In genomic region chr11:62705880-62706831, GRCh38 we compare ENCODE assay signal across 8 cellular contexts. TPM values are rescaled to one million over a fixed set of nuclear protein-coding genes. Genes with fewer than 3 reads are reported as not detected.
DNase-seq lines count a peak whose midpoint lies in the region; ATAC-seq lines count a peak whose summit lies in the region.

No MANE protein-coding gene starts in this region.

- H4K8ac ChIP-seq in mesenchymal stem cell (ENCODE audit: low read length): peak overlapping the region; percentile 55

- H3K9ac ChIP-seq in mesenchymal stem cell (ENCODE audit: low read length): peak overlapping the region; percentile 98

- peak overlapping the region; percentile 56 to 79 for H3K18ac ChIP-seq in mesenchymal stem cell (ENCODE audit: low read depth in 1 of 2, low read length in 2 of 2)

- peak overlapping the region in 1 of 2 experiments; percentile 2 for H3K23ac ChIP-seq in mesenchymal stem cell (ENCODE audit: low read length in 2 of 2)

- H3K4ac ChIP-seq in mesenchymal stem cell (ENCODE audit: low read depth in 1 of 2, low read length in 2 of 2): peak overlapping the region in 1 of 2 experiments; percentile 34

- no peak overlapping the region for H2BK5ac ChIP-seq in mesenchymal stem cell (ENCODE audit: low read depth, low read length, poor library complexity, severe bottlenecking)

- no peaks in the 10 kb centered on the region for H3K36me3 ChIP-seq in effector memory CD4-positive, alpha-beta T cell (ENCODE audit: control insufficient read depth, insufficient read depth, low read length)
- H3K36me3 ChIP-seq in mesenchymal stem cell (ENCODE audit: control insufficient read depth in 1 of 2, insufficient read depth in 2 of 2, low read depth in 1 of 2, low read length in 2 of 2): peaks cover 36 to 37% of the 10 kb centered on the region in 2 experiments

- ATAC-seq in GM19463 (IDR thresholded peaks at IDR 0.05; ENCODE audit: unreplicated experiment): peak; percentile 60

- H3K27ac ChIP-seq in effector memory CD4-positive, alpha-beta T cell (ENCODE audit: insufficient read depth, low read length, poor library complexity, severe bottlenecking): peak overlapping the region; percentile 86
- H3K27ac ChIP-seq in mesenchymal stem cell (ENCODE audit: low read length, poor library complexity, severe bottlenecking): peak overlapping the region; percentile 82

- peak overlapping the region; percentile 93 for H3K4me2 ChIP-seq in mesenchymal stem cell (ENCODE audit: low read length, poor library complexity, severe bottlenecking)

- H3K79me1 ChIP-seq in mesenchymal stem cell (replicated peaks; ENCODE audit: low read length, poor library complexity, severe bottlenecking): peaks cover 18% of the 10 kb centered on the region

- no peak overlapping the region for H2BK12ac ChIP-seq in mesenchymal stem cell (ENCODE audit: low read length in 2 of 2)

- H2BK120ac ChIP-seq in mesenchymal stem cell (ENCODE audit: low read depth, low read length): no peak overlapping the region

- H4K91ac ChIP-seq in mesenchymal stem cell (ENCODE audit: low read length): no peak overlapping the region

- H2AFZ ChIP-seq in mesenchymal stem cell (ENCODE audit: low read depth, low read length): peak overlapping the region; percentile 21

- H3K4me1 ChIP-seq in effector memory CD4-positive, alpha-beta T cell (ENCODE audit: control insufficient read depth, insufficient read depth, low read length, poor library complexity, severe bottlenecking): peaks cover 32% of the 10 kb centered on the region
- H3K4me1 ChIP-seq in mesenchymal stem cell (ENCODE audit: control insufficient read depth, insufficient read depth, low read depth, low read length): peaks cover 33% of the 10 kb centered on the region

- WGBS in mesenchymal stem cell: 4% methylated on average over 73 of the region's 73 CpGs

- peak overlapping the region; percentile 60 for H2BK15ac ChIP-seq in mesenchymal stem cell (ENCODE audit: low read depth, poor library complexity, severe bottlenecking)

- no peaks in the 10 kb centered on the region for H3K27me3 ChIP-seq in effector memory CD4-positive, alpha-beta T cell (replicated peaks; ENCODE audit: control insufficient read depth, insufficient read depth, low read length, poor library complexity, severe bottlenecking)
- H3K27me3 ChIP-seq in mesenchymal stem cell (ENCODE audit: control insufficient read depth in 1 of 2, insufficient read depth in 1 of 2, low read length in 2 of 2): no peaks in the 10 kb centered on the region

- H3K14ac ChIP-seq in mesenchymal stem cell (ENCODE audit: low read length in 2 of 2): peak overlapping the region in 1 of 2 experiments; percentile 5

- H3K4me3 ChIP-seq in effector memory CD4-positive, alpha-beta T cell (ENCODE audit: insufficient read depth, low read depth, low read length, poor library complexity, severe bottlenecking): peak overlapping the region; percentile 86
- H3K4me3 ChIP-seq in mesenchymal stem cell (ENCODE audit: insufficient read depth in 1 of 2, low read depth in 1 of 2, low read length in 2 of 2): peak overlapping the region; percentile 77 to 91

- H2AK5ac ChIP-seq in mesenchymal stem cell (ENCODE audit: low read length, severe bottlenecking): peak overlapping the region; percentile 6

- H3K9me3 ChIP-seq in effector memory CD4-positive, alpha-beta T cell (ENCODE audit: control insufficient read depth, low read length): no peaks in the 10 kb centered on the region
- H3K9me3 ChIP-seq in mesenchymal stem cell (ENCODE audit: control insufficient read depth, low read length): no peaks in the 10 kb centered on the region

- DNase-seq in CD1c-positive myeloid dendritic cell (ENCODE audit: extremely low spot score): peak; percentile 98
- DNase-seq in HUDEP-2 (lab: John Stamatoyannopoulos, UW; ENCODE audit: unreplicated experiment in 76 of 76): peak in 75 of 76 experiments; percentile 35 to 95 (median 88)
- peak; percentile 81 to 87 for DNase-seq in NOMO-1 (lab: John Stamatoyannopoulos, UW; ENCODE audit: unreplicated experiment in 2 of 2)
- DNase-seq in activated CD8-positive, alpha-beta memory T cell treated with anti-CD3 and anti-CD28 coated beads for 48 hours (ENCODE audit: low read depth in 2 of 3, low spot score in 2 of 3): peak; percentile 89
- peak; percentile 90 to 95 (median 93) for DNase-seq in effector memory CD4-positive, alpha-beta T cell
- peak; percentile 95 for DNase-seq in mesenchymal stem cell
- DNase-seq in stimulated activated CD4-positive, alpha-beta T cell treated with anti-CD3 and anti-CD28 coated beads, TNF-alpha, amount 100 ng/mL, for 48 hours (ENCODE audit: low read depth in 3 of 3): peak; percentile 87 to 94 (median 91)

RNA-seq across cellular contexts. Expression of gene BSCL2, which starts 1.1 kb away (rescaled TPM):
- polyA plus RNA-seq in mesenchymal stem cell (2013, experiment 1 of 2): 41.4 TPM
- 41.0 TPM for polyA plus RNA-seq in mesenchymal stem cell (2013, experiment 2 of 2)

RNA-seq across cellular contexts. Expression of gene GNG3, which starts 1.3 kb away (rescaled TPM):
- polyA plus RNA-seq in mesenchymal stem cell (2013, experiment 1 of 2): 0.10 TPM
- polyA plus RNA-seq in mesenchymal stem cell (2013, experiment 2 of 2): 0.07 TPM

RNA-seq across cellular contexts. Expression of gene LRRN4CL, which starts 16.8 kb away (rescaled TPM):
- 3.7 TPM for polyA plus RNA-seq in mesenchymal stem cell (2013, experiment 1 of 2)
- polyA plus RNA-seq in mesenchymal stem cell (2013, experiment 2 of 2): 4.0 TPM

RNA-seq across cellular contexts. Expression of gene HNRNPUL2, which starts 21.1 kb away (rescaled TPM):
- 29.8 TPM for polyA plus RNA-seq in mesenchymal stem cell (2013, experiment 1 of 2)
- polyA plus RNA-seq in mesenchymal stem cell (2013, experiment 2 of 2): 28.0 TPM

RNA-seq across cellular contexts. Expression of gene TTC9C, which starts 22.1 kb away (rescaled TPM):
- 65.8 TPM for polyA plus RNA-seq in mesenchymal stem cell (2013, experiment 1 of 2)
- polyA plus RNA-seq in mesenchymal stem cell (2013, experiment 2 of 2): 64.2 TPM

Comparison
In these comparisons a context has a peak if more than half of its experiments do, and no peak if none do; other contexts are left out.
1. Peak in every context shown above with its lines: DNase-seq, ATAC-seq, H3K4me3 ChIP-seq and H3K27ac ChIP-seq.